In genomic region chr15:63020128-63020527, GRCh38 we compare ENCODE assay signal across 14 cellular contexts.
"Had no signal": no experiment of that assay in that cellular context is flagged by ENCODE, and none has a peak within 500 bp of the region (broad histone marks: within the 10 kb centered on the region; RNA-seq: fewer than 3 reads in every experiment).

No MANE protein-coding gene starts in this region.

- H3K9me3 ChIP-seq: left ventricle myocardium inferior, right atrium auricular region, thyroid gland had no signal

- H3K79me2 ChIP-seq: parathyroid adenoma had no signal

- H3K27me3 ChIP-seq: right atrium auricular region, thyroid gland had no signal

- H3K4me1 ChIP-seq: thyroid gland had no signal

- DNase-seq: activated CD4-positive, alpha-beta T cell treated with anti-CD3 and anti-CD28 coated beads for 1 hour; activated CD4-positive, alpha-beta T cell treated with anti-CD3 and anti-CD28 coated beads, Interleukin-2, amount 50 U/mL, for 48 hours; activated CD8-positive, alpha-beta memory T cell treated with anti-CD3 and anti-CD28 coated beads, Interleukin-2, amount 10 ng/mL, durations not matched to agents 7 days and 5 days; activated gamma-delta T cell; activated naive CD8-positive, alpha-beta T cell treated with anti-CD3 and anti-CD28 coated beads for 36 hours; activated T-cell treated with anti-CD3 and anti-CD28 coated beads, Interleukin-2, amount 50 U/mL, for 24 hours; left ventricle myocardium inferior; T-helper 2 cell had no signal

- FAIRE-seq: frontal cortex, small intestine had no signal

- H3K4me3 ChIP-seq: left ventricle myocardium inferior, right atrium auricular region, thyroid gland had no signal

- H3K36me3 ChIP-seq: left ventricle myocardium inferior, right atrium auricular region, thyroid gland had no signal

- H3K9ac ChIP-seq: parathyroid adenoma had no signal

- H3K27ac ChIP-seq: left ventricle myocardium inferior, parathyroid adenoma, right atrium auricular region, thyroid gland had no signal

- ATAC-seq: activated CD8-positive, alpha-beta memory T cell treated with anti-CD3 and anti-CD28 coated beads, Interleukin-2, amount 10 ng/mL, durations not matched to agents 7 days and 5 days; stimulated activated effector memory CD8-positive, alpha-beta T cell treated with anti-CD3 and anti-CD28 coated beads, Interleukin-12 subunit alpha, Interleukin-12 subunit beta, amount 100 ng/mL, for 72 hours had no signal
